Comparison of ENCODE assay signal across 11 cellular contexts in genomic region chr3:134336587-134336986, GRCh38. TPM values are rescaled to one million over a fixed set of nuclear protein-coding genes. Genes with fewer than 3 reads are reported as not detected.
DNase-seq lines count a peak whose midpoint lies in the region; ATAC-seq, FAIRE-seq and TF ChIP-seq lines count a peak whose summit lies in the region.
"Had no signal": no experiment of that assay in that cellular context is flagged by ENCODE, and none has a peak within 500 bp of the region (broad histone marks: within the 10 kb centered on the region; RNA-seq: fewer than 3 reads in every experiment).

No MANE protein-coding gene starts in this region.

- H2BK120ac ChIP-seq in H1 (replicated peaks; ENCODE audit: low read depth, low read length) = no peak overlapping the region

- DNase-seq in Caco-2 (peak in 1 of 2 experiments; percentile 26), NCI-H2171 treated with DMSO at 0.1 percent for 48 hours (lab: John Stamatoyannopoulos, UW) (peak; percentile 78), H1 (ENCODE audit: low read depth in 1 of 2, low spot score in 2 of 2) (no peak), left lung (peak in 1 of 2 donors; percentile 53), dedifferentiated amniotic fluid mesenchymal stem cell (ENCODE audit: extremely low spot score) (no peak), osteocyte (ENCODE audit: extremely low spot score, unreplicated experiment) (no peak), hippocampal formation (lab: John Stamatoyannopoulos, UW) (no peak), ecto neural progenitor cell (ENCODE audit: low spot score) (no peak)
- DNase-seq: BE2C, Kasumi-1, mucosa of descending colon had no signal

- H4K5ac ChIP-seq in H1 (ENCODE audit: insufficient read length, low read depth, low read length) = no peak overlapping the region

- no peak overlapping the region for H3K4ac ChIP-seq in H1 (replicated peaks; ENCODE audit: insufficient read length, low read depth, low read length)

- H3K56ac ChIP-seq in H1 (replicated peaks; ENCODE audit: insufficient read length, low read depth, low read length) = no peak overlapping the region

- no peaks in the 10 kb centered on the region for H3K27me3 ChIP-seq in Caco-2 (replicated peaks; ENCODE audit: control insufficient read depth, insufficient read depth, low read length)
- no peaks in the 10 kb centered on the region; a peak in 1 of 7 replicates for H3K27me3 ChIP-seq in H1 (replicated peaks in 1 of 4; ENCODE audit: control insufficient read depth in 3 of 4, extremely low read depth in 1 of 4, insufficient read depth in 3 of 4, low read length in 3 of 4)
- H3K27me3 ChIP-seq in left lung = no peaks in the 10 kb centered on the region
- H3K27me3 ChIP-seq: BE2C had no signal

- H3K36me3 ChIP-seq in Caco-2 (ENCODE audit: control insufficient read depth, insufficient read depth, low read length) (no peaks in the 10 kb centered on the region), H1 (ENCODE audit: control insufficient read depth in 2 of 4, insufficient read depth in 4 of 4, low read length in 3 of 4) (no peaks in the 10 kb centered on the region), left lung (no peaks in the 10 kb centered on the region)
- H3K36me3 ChIP-seq: BE2C had no signal

- no peak overlapping the region for H3K23ac ChIP-seq in H1 (ENCODE audit: insufficient read length)

- intact Hi-C loops in Caco-2 (cut with micrococcal nuclease; ENCODE audit: unreplicated experiment) (no loop called here), left lung (cut with DNase I) (no loop called here)

- no peak overlapping the region for H3K4me2 ChIP-seq in H1 (ENCODE audit: insufficient read depth in 1 of 2, low read depth in 2 of 2, low read length in 2 of 2)

- no peak for FAIRE-seq in H1 (lab: Jason Lieb, UNC)

- no peak overlapping the region for H4K8ac ChIP-seq in H1 (ENCODE audit: extremely low read depth, insufficient read depth, low read length)

- H3K4me3 Mint-ChIP-seq in Caco-2 (ENCODE audit: unreplicated experiment) (no peak overlapping the region), osteocyte (ENCODE audit: unreplicated experiment) (no peak overlapping the region)

- peak overlapping the region; percentile 95 for H3K27ac Mint-ChIP-seq in Caco-2 (ENCODE audit: unreplicated experiment)
- H3K27ac Mint-ChIP-seq in osteocyte (ENCODE audit: unreplicated experiment) = no peak overlapping the region

- H3K9me3 Mint-ChIP-seq in Caco-2 (ENCODE audit: unreplicated experiment) = peaks cover 8% of the 10 kb centered on the region
- H3K9me3 Mint-ChIP-seq in osteocyte (ENCODE audit: unreplicated experiment) = no peaks in the 10 kb centered on the region

- no peak for TF ChIP-seq EP300 in H1 (IDR thresholded peaks at IDR 0.05; ENCODE audit: borderline replicate concordance in 1 of 2, low read depth in 2 of 2, low read length in 2 of 2)

- BruUV-seq in Caco-2 (replicated peaks; lab: Mats Ljungman, UMichigan) = no TSS peak

- no peaks in the 10 kb centered on the region for H4K20me1 ChIP-seq in H1 (replicated peaks in 1 of 2; ENCODE audit: control insufficient read depth in 1 of 2, insufficient read depth in 2 of 2, low read length in 2 of 2)

- H3K9ac ChIP-seq in H1 (replicated peaks in 1 of 4; ENCODE audit: extremely low read depth in 1 of 4, low read depth in 3 of 4, low read length in 3 of 4) = no peak overlapping the region

- no peak overlapping the region for H2BK20ac ChIP-seq in H1 (ENCODE audit: low read length)

- no peaks in the 10 kb centered on the region for H3K79me2 ChIP-seq in H1 (ENCODE audit: control insufficient read depth in 1 of 2, insufficient read depth in 2 of 2, low read length in 2 of 2)

- H3K9me3 ChIP-seq in Caco-2 (no peaks in the 10 kb centered on the region), H1 (ENCODE audit: insufficient read depth in 2 of 2, low read depth in 1 of 2, low read length in 1 of 2) (no peaks in the 10 kb centered on the region), left lung (no peaks in the 10 kb centered on the region)
- H3K9me3 ChIP-seq: BE2C, mucosa of descending colon had no signal

- no peaks in the 10 kb centered on the region for H3K79me1 ChIP-seq in H1 (ENCODE audit: low read depth, low read length)

- H3K18ac ChIP-seq in H1 (ENCODE audit: extremely low read depth, low read length) = no peak overlapping the region

- no peaks in the 10 kb centered on the region for H3K27me3 Mint-ChIP-seq in Caco-2 (ENCODE audit: insufficient read depth, unreplicated experiment)
- no peaks in the 10 kb centered on the region for H3K27me3 Mint-ChIP-seq in osteocyte (ENCODE audit: unreplicated experiment)

- H2AFZ ChIP-seq in H1 (ENCODE audit: low read length) = no peak overlapping the region

- peak overlapping the region; percentile 85 for H2BK12ac ChIP-seq in H1 (ENCODE audit: low read depth, low read length)

- peaks cover 82% of the 10 kb centered on the region for H3K4me1 Mint-ChIP-seq in Caco-2 (ENCODE audit: low read depth, unreplicated experiment)
- peaks cover 80% of the 10 kb centered on the region for H3K4me1 Mint-ChIP-seq in osteocyte (ENCODE audit: unreplicated experiment)

- peak; percentile 66 for ATAC-seq in left lung
- ATAC-seq: mucosa of descending colon had no signal

- no peak overlapping the region for H4K91ac ChIP-seq in H1 (replicated peaks; ENCODE audit: insufficient read length, low read length)

- POLR2A ChIA-PET in Caco-2 (lab: Charles Lee) = no interaction called here
- POLR2A ChIA-PET in H1 (lab: Charles Lee; ENCODE audit: partially characterized antibody) = interaction anchor here (0.6 to 43.9 kb wide), 3 partner anchors 9 to 130 kb away, joined by 3 to 1731 read pairs (median 5); partner anchors contain the start of gene AMOTL2

- TF ChIP-seq RAD21 in H1 (IDR thresholded peaks at IDR 0.05 in 1 of 2, conservative IDR thresholded peaks at IDR 0.05 in 1 of 2; ENCODE audit: low read depth in 2 of 2, low read length in 2 of 2) = no peak

- H3K23me2 ChIP-seq in H1 (ENCODE audit: low read depth, low read length) = no peaks in the 10 kb centered on the region

- H3K4me3 ChIP-seq in Caco-2 (ENCODE audit: low read depth, low read length) = no peak overlapping the region
- no peak overlapping the region for H3K4me3 ChIP-seq in H1 (ENCODE audit: extremely low read depth in 1 of 4, insufficient read depth in 2 of 4, low read depth in 3 of 4, low read length in 4 of 4)
- H3K4me3 ChIP-seq in left lung = no peak overlapping the region
- H3K4me3 ChIP-seq: mucosa of descending colon had no signal

- H2BK15ac ChIP-seq in H1 (ENCODE audit: low read length) = no peak overlapping the region

- 86% methylated on average over 6 of the region's 6 CpGs; no CpG with 5 or more reads in 1 of the 2 experiments for WGBS in H1 (ENCODE audit: extremely low coverage in 1 of 2, insufficient coverage in 1 of 2, insufficient read length in 1 of 2, insufficient replicate concordance in 2 of 2, low coverage in 1 of 2, low lambda C conversion rate in 2 of 2, missing lambda C conversion rate in 1 of 2), 2 experiments

- no peak overlapping the region for H2AK5ac ChIP-seq in H1 (ENCODE audit: low read depth, low read length)

- TF ChIP-seq CTCF in Caco-2 (IDR thresholded peaks at IDR 0.05; ENCODE audit: insufficient read depth in 1 of 2, low read depth in 1 of 2, low read length in 1 of 2, severe bottlenecking in 1 of 2, unreplicated experiment in 1 of 2) (no peak), H1 (IDR thresholded peaks at IDR 0.05; ENCODE audit: control extremely low read depth in 1 of 3, insufficient read depth in 1 of 3, low read depth in 1 of 3, low read length in 3 of 3) (no peak), left lung (IDR thresholded peaks at IDR 0.05) (no peak), osteocyte (IDR thresholded peaks at IDR 0.05) (no peak)

- CTCF ChIA-PET in Caco-2 (lab: Charles Lee) = interaction anchor here (0.6 kb wide), 1 partner anchor 36 kb away, joined by 3 read pairs; no protein-coding TSS in a partner anchor
- CTCF ChIA-PET in H1 (lab: Charles Lee; ENCODE audit: partially characterized antibody) = interaction anchor here (0.6 to 3.3 kb wide), 6 partner anchors 10 to 38 kb away, joined by 3 to 23 read pairs (median 8); partner anchors contain the start of gene AMOTL2

- H3K36me3 Mint-ChIP-seq in Caco-2 (ENCODE audit: insufficient read depth, unreplicated experiment) (peaks cover 17% of the 10 kb centered on the region), osteocyte (ENCODE audit: unreplicated experiment) (no peaks in the 10 kb centered on the region)

- H3K4me1 ChIP-seq in Caco-2 = peaks cover 97% of the 10 kb centered on the region
- H3K4me1 ChIP-seq in H1 (replicated peaks in 1 of 4; ENCODE audit: control insufficient read depth in 3 of 4, insufficient read depth in 4 of 4, low read length in 3 of 4) = peaks cover 2 to 18% (median 9%) of the 10 kb centered on the region in 4 experiments
- H3K4me1 ChIP-seq in left lung = peaks cover 11 to 27% of the 10 kb centered on the region in 2 donors
- H3K4me1 ChIP-seq: BE2C had no signal

- no peak for TF ChIP-seq POLR2A in H1 (IDR thresholded peaks at IDR 0.05; ENCODE audit: control extremely low read depth in 1 of 2, low read depth in 2 of 2, low read length in 2 of 2)

- H3K27ac ChIP-seq in H1 (ENCODE audit: low read depth, low read length) (no peak overlapping the region), left lung (peak overlapping the region; percentile 3 to 53)

- H2BK5ac ChIP-seq in H1 (ENCODE audit: low read depth, low read length) = no peak overlapping the region

- H3K14ac ChIP-seq in H1 (ENCODE audit: insufficient read length) = no peak overlapping the region

TF ChIP-seq in H1, 55 proteins besides CTCF, POLR2A, EP300 and RAD21:
- TF ChIP-seq CEBPB (IDR thresholded peaks at IDR 0.05; ENCODE audit: low read depth, low read length) (no peak), SP4 (IDR thresholded peaks at IDR 0.05; ENCODE audit: low read length) (no peak), ZNF274 (IDR thresholded peaks at IDR 0.05; ENCODE audit: borderline replicate concordance, extremely low read depth, low read length) (no peak), KDM4A (IDR thresholded peaks at IDR 0.05; ENCODE audit: low read depth, low read length, severe bottlenecking) (no peak)

RNA-seq across cellular contexts. Expression of gene AMOTL2, which starts 37.7 kb away (rescaled TPM):
- total RNA-seq in Caco-2 (2022) = 220 and 271 TPM in 2 replicates
- 60.3 and 63.7 TPM in 2 replicates for total RNA-seq in H1 (2021; fragmentation: NEBNext Ultra II Directional; extraction: Animal tissue kit (Norgen Biotek cat#: 25700))
- polyA plus RNA-seq in H1 (2011; rRNA removed) = 19.0 and 33.5 TPM in 2 replicates
- 31.5 TPM for polyA plus RNA-seq in H1 (2011; cell fraction: cytosol; rRNA removed)
- 61.9 TPM for polyA plus RNA-seq in H1 (2011; cell fraction: nucleus; rRNA removed)
- 19.2 to 24.1 TPM (median 20.7 TPM) in 4 replicates for polyA plus RNA-seq in H1 (2012, experiment 1 of 2)
- 17.1 TPM for polyA plus RNA-seq in H1 (2012, experiment 2 of 2)
- polyA plus RNA-seq in H1 (2013, experiment 1 of 2) = 18.6 TPM
- 17.2 TPM for polyA plus RNA-seq in H1 (2013, experiment 2 of 2)
- polyA minus RNA-seq in H1 (2011; rRNA and poly(A)+ RNA removed) = 34.9 and 37.0 TPM in 2 replicates
- polyA minus RNA-seq in H1 (2011; cell fraction: cytosol; rRNA and poly(A)+ RNA removed) = 31.9 TPM
- polyA minus RNA-seq in H1 (2011; cell fraction: nucleus; rRNA and poly(A)+ RNA removed) = 103 TPM
- total RNA-seq in left lung = 100 to 1,000 TPM in 1 of 2 donors, 10 to 100 TPM in 1; 69.2 to 106 TPM
- 195 and 199 TPM in 2 replicates for total RNA-seq in osteocyte
